In the genomic region with DNA sequence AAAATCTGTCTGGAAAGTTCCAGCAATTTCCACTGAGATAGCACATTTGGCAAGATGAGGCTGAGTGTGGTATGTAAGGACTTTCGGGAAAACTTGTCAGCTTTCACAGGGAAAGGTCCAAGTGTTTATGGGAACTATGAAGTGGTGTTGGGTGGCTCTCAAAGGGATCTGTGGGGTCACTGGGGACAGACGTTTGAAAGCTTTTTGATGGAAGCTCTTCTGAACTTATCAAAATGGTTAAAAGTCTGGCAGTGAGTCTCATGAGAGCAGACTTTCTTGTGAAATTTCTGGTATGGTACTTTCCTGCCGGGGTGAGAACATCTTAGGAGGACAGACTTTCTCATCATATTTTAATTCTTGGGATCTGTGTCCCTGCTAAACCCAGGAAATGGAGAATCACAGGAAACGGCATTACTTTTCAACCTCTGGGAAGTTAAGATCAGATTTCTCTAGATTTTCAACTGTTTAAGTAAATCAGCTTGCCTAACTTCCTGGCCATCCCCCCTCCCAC, we compare ENCODE assay signal across 12 cellular contexts.
A peak's percentile ranks its signal among the peaks of the same experiment; 100 is the strongest.
DNase-seq lines count a peak whose midpoint lies in the region; ATAC-seq and TF ChIP-seq lines count a peak whose summit lies in the region.
"Had no signal": no experiment of that assay in that cellular context is flagged by ENCODE, and none has a peak within 500 bp of the region (broad histone marks: within the 10 kb centered on the region; RNA-seq: fewer than 3 reads in every experiment).

No MANE protein-coding gene starts in this region.

- no peak for ATAC-seq in GM21723 (IDR thresholded peaks at IDR 0.05; ENCODE audit: unreplicated experiment)

- H3K9me3 ChIP-seq in fibroblast of lung (ENCODE audit: control insufficient read depth, insufficient read depth, low read depth, low read length) (no peaks in the 10 kb centered on the region), mesodermal cell (ENCODE audit: control insufficient read depth, low read length) (no peaks in the 10 kb centered on the region), stomach (peaks cover 0 to 4% (median 0%) of the 10 kb centered on the region in 4 donors)
- H3K9me3 ChIP-seq: BE2C had no signal

- peak overlapping the region; percentile 55 for H2AFZ ChIP-seq in fibroblast of lung (ENCODE audit: low read length)

- WGBS in mesodermal cell (ENCODE audit: insufficient coverage in 2 of 2), 2 experiments, result 83 to 96% methylated on average over 2 of the region's 4 CpGs
- WGBS in stomach, 5 donors, result 50 to 67% (median 60%) methylated on average over 4 of the region's 4 CpGs

- DNase-seq in LHCN-M2 (ENCODE audit: low read depth) (peak; percentile 44), fibroblast of lung (ENCODE audit: low read depth in 2 of 2) (peak in 1 of 2 donors; percentile 4), stomach (no peak), COLO829 (ENCODE audit: low spot score) (no peak), iPS-NIHi11 (ENCODE audit: low spot score) (no peak), NCI-H345 treated with DMSO at 0.1 percent for 48 hours (lab: John Stamatoyannopoulos, UW; ENCODE audit: unreplicated experiment) (no peak)
- DNase-seq: activated CD8-positive, alpha-beta memory T cell treated with anti-CD3 and anti-CD28 coated beads, Interleukin-2, amount 50 U/mL, for 4 hours; amniotic stem cell; BE2C; NCI-H446 treated with DMSO at 0.1 percent for 48 hours had no signal

- TF ChIP-seq CTCF in fibroblast of lung (conservative IDR thresholded peaks at IDR 0.05 in 1 of 2, IDR thresholded peaks at IDR 0.05 in 1 of 2; ENCODE audit: low read depth in 1 of 2, low read length in 2 of 2), result no peak
- no peak for TF ChIP-seq CTCF in stomach (IDR thresholded peaks at IDR 0.05)

- H3K4me3 ChIP-seq in fibroblast of lung (replicated peaks in 1 of 4; ENCODE audit: control extremely low read depth in 1 of 4, insufficient read depth in 1 of 4, low read depth in 3 of 4, low read length in 4 of 4) (no peak overlapping the region), mesodermal cell (ENCODE audit: extremely low read depth, insufficient read depth, low read length, poor library complexity, severe bottlenecking) (no peak overlapping the region), stomach (no peak overlapping the region)

- no peak overlapping the region for H3K9ac ChIP-seq in fibroblast of lung (ENCODE audit: insufficient read depth, low read length)

- no peak for TF ChIP-seq POLR2A in stomach (IDR thresholded peaks at IDR 0.05)

- H3K27ac ChIP-seq in fibroblast of lung (ENCODE audit: insufficient read depth, low read length), result no peak overlapping the region
- peak overlapping the region; percentile 20 for H3K27ac ChIP-seq in mesodermal cell (ENCODE audit: low read depth, low read length, severe bottlenecking)
- peak overlapping the region in 4 of 5 donors; percentile 52 to 74 (median 66) for H3K27ac ChIP-seq in stomach

- peak; percentile 36 for TF ChIP-seq EP300 in stomach (IDR thresholded peaks at IDR 0.05)

- H3K27me3 ChIP-seq in fibroblast of lung (ENCODE audit: control insufficient read depth, insufficient read depth, low read length) (no peaks in the 10 kb centered on the region), stomach (no peaks in the 10 kb centered on the region)
- H3K27me3 ChIP-seq: BE2C had no signal

- H3K79me2 ChIP-seq in fibroblast of lung (ENCODE audit: control insufficient read depth, insufficient read depth, low read length), result no peaks in the 10 kb centered on the region

- H3K36me3 ChIP-seq in fibroblast of lung (ENCODE audit: control insufficient read depth, insufficient read depth, low read length) (no peaks in the 10 kb centered on the region), mesodermal cell (ENCODE audit: control insufficient read depth, insufficient read depth, low read length) (no peaks in the 10 kb centered on the region), stomach (no peaks in the 10 kb centered on the region)
- H3K36me3 ChIP-seq: BE2C had no signal

- intact Hi-C loops in stomach (cut with DNase I; ENCODE audit: low total_unique reads), result no loop called here

- peaks cover 5% of the 10 kb centered on the region for H3K4me1 ChIP-seq in fibroblast of lung (ENCODE audit: control insufficient read depth, extremely low read depth, insufficient read depth, low read length)
- H3K4me1 ChIP-seq in mesodermal cell (ENCODE audit: control insufficient read depth, insufficient read depth, low read length, poor library complexity, severe bottlenecking), result no peaks in the 10 kb centered on the region
- peaks cover 0 to 13% (median 2%) of the 10 kb centered on the region in 4 donors for H3K4me1 ChIP-seq in stomach
- H3K4me1 ChIP-seq: BE2C had no signal

- H3K4me2 ChIP-seq in fibroblast of lung (ENCODE audit: extremely low read depth, insufficient read depth, low read length), result no peak overlapping the region

- H4K20me1 ChIP-seq in fibroblast of lung (ENCODE audit: control insufficient read depth, extremely low read depth, insufficient read depth, low read length), result no peaks in the 10 kb centered on the region
